Comparison of ENCODE assay signal across 10 cellular contexts in the genomic region with DNA sequence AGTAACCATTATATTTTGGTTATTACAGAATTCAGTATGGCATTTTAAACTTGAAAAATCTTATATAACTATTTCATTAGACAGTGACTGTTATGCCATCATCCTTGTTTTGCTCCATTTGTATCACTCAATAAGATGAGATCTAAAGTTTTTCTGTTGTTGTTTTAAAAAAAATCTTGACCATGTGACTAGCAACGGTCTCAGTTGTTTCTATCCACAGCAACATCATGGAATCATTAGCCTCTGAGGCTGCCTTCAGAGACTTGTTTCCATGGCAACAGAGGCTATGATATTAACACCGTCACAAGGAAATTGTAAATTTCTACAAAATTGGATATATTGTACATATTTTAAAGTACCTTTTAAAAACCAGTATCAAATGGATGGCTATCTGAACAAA.
A peak's percentile ranks its signal among the peaks of the same experiment; 100 is the strongest.
DNase-seq lines count a peak whose midpoint lies in the region; ATAC-seq, FAIRE-seq and TF ChIP-seq lines count a peak whose summit lies in the region.
"Had no signal": no experiment of that assay in that cellular context is flagged by ENCODE, and none has a peak within 500 bp of the region (broad histone marks: within the 10 kb centered on the region; RNA-seq: fewer than 3 reads in every experiment).

No MANE protein-coding gene starts in this region.

- H3K4me3 ChIP-seq in OCI-LY7 (ENCODE audit: low read depth, low read length, poor library complexity, severe bottlenecking) (no peak overlapping the region), endocrine pancreas (ENCODE audit: control insufficient read depth, insufficient read depth, low read length) (peak overlapping the region; percentile 22), pancreas (no peak overlapping the region)
- H3K4me3 ChIP-seq: heart left ventricle had no signal

- no peaks in the 10 kb centered on the region for H3K9me2 ChIP-seq in OCI-LY7 (ENCODE audit: insufficient read depth, low read length)

- FAIRE-seq in pancreas (lab: Jason Lieb, UNC) = peak; percentile 26

- CTCF ChIA-PET in OCI-LY7 (lab: Charles Lee; ENCODE audit: unreplicated experiment) = no interaction called here

- peak in 2 of 4 donors; percentile 43 for ATAC-seq in pancreas
- no peak for ATAC-seq in activated CD4-positive, CD25-positive, alpha-beta regulatory T cell treated with anti-CD3 and anti-CD28 coated beads, Interleukin-2, amount 50 U/mL, for 24 hours
- no peak for ATAC-seq in activated T-cell treated with anti-CD3 and anti-CD28 coated beads, Interleukin-2, amount 50 U/mL, for 4 hours
- ATAC-seq: heart left ventricle had no signal

- no peak overlapping the region for H3K4me3 Mint-ChIP-seq in activated T-cell treated with anti-CD3 and anti-CD28 coated beads, Interleukin-2, amount 50 U/mL, for 4 hours

- intact Hi-C loops in OCI-LY7 (cut with micrococcal nuclease; ENCODE audit: unreplicated experiment) (no loop called here), pancreas (cut with DNase I) (no loop called here)

- H3K9me3 Mint-ChIP-seq in activated T-cell treated with anti-CD3 and anti-CD28 coated beads, Interleukin-2, amount 50 U/mL, for 4 hours = no peaks in the 10 kb centered on the region

- H3K9me3 ChIP-seq in OCI-LY7 (ENCODE audit: low read length) (no peaks in the 10 kb centered on the region), endocrine pancreas (ENCODE audit: control insufficient read depth, low read length) (no peaks in the 10 kb centered on the region), pancreas (no peaks in the 10 kb centered on the region)
- H3K9me3 ChIP-seq: heart left ventricle had no signal

- H3K36me3 Mint-ChIP-seq in activated T-cell treated with anti-CD3 and anti-CD28 coated beads, Interleukin-2, amount 50 U/mL, for 4 hours (ENCODE audit: insufficient read depth) = peaks cover 33% of the 10 kb centered on the region

- H3K27me3 ChIP-seq in endocrine pancreas (ENCODE audit: control insufficient read depth, insufficient read depth, low read length) (no peaks in the 10 kb centered on the region), pancreas (no peaks in the 10 kb centered on the region)
- H3K27me3 ChIP-seq: heart left ventricle had no signal

- H3K36me3 ChIP-seq in OCI-LY7 (ENCODE audit: insufficient read depth, low read length) (no peaks in the 10 kb centered on the region; the same call in 1 of the 2 replicates), endocrine pancreas (ENCODE audit: control insufficient read depth, insufficient read depth, low read length) (no peaks in the 10 kb centered on the region), pancreas (no peaks in the 10 kb centered on the region)
- H3K36me3 ChIP-seq: heart left ventricle had no signal

- WGBS in pancreas, 2 donors = 71 to 78% methylated on average over 2 of the region's 2 CpGs

- no TSS peak for BruUV-seq in OCI-LY7 (replicated peaks; lab: Mats Ljungman, UMichigan)

- TF ChIP-seq CTCF in OCI-LY7 (conservative IDR thresholded peaks at IDR 0.05; ENCODE audit: low read length) = no peak
- TF ChIP-seq CTCF in pancreas (IDR thresholded peaks at IDR 0.05) = no peak

- peaks cover 16% of the 10 kb centered on the region for H3K4me1 Mint-ChIP-seq in activated T-cell treated with anti-CD3 and anti-CD28 coated beads, Interleukin-2, amount 50 U/mL, for 4 hours (ENCODE audit: low read depth)

- H3K4me1 ChIP-seq in OCI-LY7 (ENCODE audit: insufficient read depth, low read length, poor library complexity, severe bottlenecking) = no peaks in the 10 kb centered on the region
- H3K4me1 ChIP-seq in endocrine pancreas (ENCODE audit: control insufficient read depth, insufficient read depth, low read length) = peaks cover 16% of the 10 kb centered on the region
- no peaks in the 10 kb centered on the region for H3K4me1 ChIP-seq in pancreas

- POLR2A ChIA-PET in OCI-LY7 (lab: Charles Lee) = interaction anchor here (0.7 to 2.0 kb wide), 2 partner anchors 15 to 230 kb away, joined by 3 to 5 read pairs; no protein-coding TSS in a partner anchor

- H3K79me2 ChIP-seq in OCI-LY7 (ENCODE audit: insufficient read depth, low read depth, low read length) = no peaks in the 10 kb centered on the region; the same call in 1 of the 2 replicates

- H3K27ac ChIP-seq in OCI-LY7 (ENCODE audit: low read depth, low read length, poor library complexity, severe bottlenecking) = no peak overlapping the region
- H3K27ac ChIP-seq in pancreas = no peak overlapping the region
- H3K27ac ChIP-seq: heart left ventricle had no signal

- no peaks in the 10 kb centered on the region for H3K27me3 Mint-ChIP-seq in activated T-cell treated with anti-CD3 and anti-CD28 coated beads, Interleukin-2, amount 50 U/mL, for 4 hours (ENCODE audit: low read depth)

- H4K20me1 ChIP-seq in OCI-LY7 (ENCODE audit: insufficient read depth, low read length) = no peaks in the 10 kb centered on the region

- DNase-seq in GM04503 (ENCODE audit: low read depth) (peak; percentile 55), OCI-LY7 (ENCODE audit: low spot score) (peak; percentile 11), pancreas (no peak), activated gamma-delta T cell (lab: John Stamatoyannopoulos, UW) (no peak)
- DNase-seq in activated T-cell treated with anti-CD3 and anti-CD28 coated beads, Interleukin-2, amount 50 U/mL, for 4 hours = no peak
- DNase-seq: heart left ventricle; NCI-H510A; stimulated activated CD4-positive, alpha-beta T cell treated with anti-CD3 and anti-CD28 coated beads, Interleukin-12 subunit alpha, Interleukin-12 subunit beta, amount 100 ng/mL, for 4 hours had no signal

- H2AFZ ChIP-seq in OCI-LY7 (ENCODE audit: low read length) = no peak overlapping the region

- no peak overlapping the region for H3K9ac ChIP-seq in endocrine pancreas (ENCODE audit: control insufficient read depth, insufficient read depth, low read length)

- no peak overlapping the region for H3K4me2 ChIP-seq in OCI-LY7 (ENCODE audit: low read length)

Comparison
In these comparisons a context has a peak if more than half of its experiments do, and no peak if none do; other contexts are left out.
1. DNase-seq: peak in GM04503 (single experiment) and OCI-LY7 (single experiment); none in pancreas (0 of 6), activated T-cell treated with anti-CD3 and anti-CD28 coated beads, Interleukin-2, amount 50 U/mL, for 4 hours (single experiment) and activated gamma-delta T cell (single experiment).